ENCODE assay signal across 16 cellular contexts in the genomic region with DNA sequence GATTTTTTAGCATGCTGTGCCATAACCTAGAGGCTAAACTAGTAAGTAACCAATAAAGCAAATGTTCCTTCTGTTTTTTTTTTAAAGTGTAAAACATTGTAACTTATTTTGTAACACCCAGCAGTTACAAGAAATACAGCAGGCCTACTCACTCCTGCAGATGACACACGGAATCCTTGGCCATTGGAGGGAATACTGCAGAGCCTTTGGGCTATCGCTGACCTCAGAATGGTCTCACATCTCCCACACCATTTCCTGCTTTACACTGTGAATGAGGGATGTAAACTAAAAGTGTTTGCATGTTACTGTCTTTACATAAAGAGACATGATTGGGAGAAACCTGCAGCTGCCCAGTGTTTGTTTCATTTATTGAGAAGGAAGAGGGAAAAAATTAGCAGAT.
"Had no signal": no experiment of that assay in that cellular context is flagged by ENCODE, and none has a peak within 500 bp of the region (broad histone marks: within the 10 kb centered on the region; RNA-seq: fewer than 3 reads in every experiment).

No MANE protein-coding gene starts in this region.

- DNase-seq: activated CD4-positive, alpha-beta T cell treated with anti-CD3 and anti-CD28 coated beads, Interleukin-2, amount 50 U/mL, for 48 hours; activated effector memory CD4-positive, alpha-beta T cell treated with Interleukin-2 at 50 U/mL for 16 hours; activated naive CD4-positive, alpha-beta T cell treated with anti-CD3 and anti-CD28 coated beads, Interleukin-2, amount 50 U/mL, for 16 hours; activated T-cell treated with anti-CD3 and anti-CD28 coated beads, Interleukin-2, amount 50 U/mL, for 24 hours; caudate nucleus; foreskin fibroblast; glutamatergic neuron; hypothalamus; kidney glomerular epithelial cell; nephron progenitor cell; occipital lobe; stimulated activated CD4-positive, alpha-beta T cell treated with anti-CD3 and anti-CD28 coated beads, Interleukin-4, amount 100 ng/mL, for 24 hours; stimulated activated naive CD4-positive, alpha-beta T cell; T1000; transverse colon had no signal

- H3K4me1 ChIP-seq: transverse colon, vagina had no signal

- H3K9me3 ChIP-seq: transverse colon, vagina had no signal

- H3K27me3 ChIP-seq: transverse colon, vagina had no signal

- H3K27ac ChIP-seq: transverse colon, vagina had no signal

- H3K4me3 ChIP-seq: transverse colon, vagina had no signal
